17 cellular contexts compared by ENCODE assay signal in the genomic region with DNA sequence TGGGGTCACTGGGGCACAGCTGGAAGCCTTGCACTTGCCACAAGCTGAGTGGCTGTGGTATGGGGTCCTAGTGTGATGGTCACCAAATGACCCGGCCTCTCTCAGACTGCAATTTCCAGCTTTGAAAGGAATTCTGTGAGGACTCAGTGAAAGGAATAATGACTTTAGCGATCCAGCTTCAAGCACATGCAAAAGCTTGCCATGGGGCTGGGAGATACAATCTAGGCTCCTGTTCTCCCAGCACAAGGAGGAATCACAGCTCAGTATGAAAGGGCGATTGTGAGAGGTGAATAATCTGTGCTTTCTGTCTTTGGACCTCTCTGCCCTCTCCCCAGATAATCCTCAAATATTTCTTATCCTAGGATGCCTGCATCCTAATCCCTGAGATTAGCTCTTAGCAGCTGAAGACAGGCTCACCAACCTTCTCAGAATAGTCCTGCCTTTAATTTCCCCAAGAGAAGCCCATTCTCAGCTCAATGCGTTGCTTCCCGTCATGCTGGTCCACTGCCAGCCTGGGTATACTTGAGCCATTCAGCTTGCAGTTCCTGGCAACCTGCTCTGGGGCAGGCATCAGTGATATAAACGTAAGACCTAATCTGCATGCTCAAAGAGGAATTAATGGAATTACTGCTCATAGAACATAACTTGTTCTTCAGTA. TPM values are rescaled to one million over a fixed set of nuclear protein-coding genes. Genes with fewer than 3 reads are reported as not detected.
A peak's percentile ranks its signal among the peaks of the same experiment; 100 is the strongest.
DNase-seq lines count a peak whose midpoint lies in the region; ATAC-seq and TF ChIP-seq lines count a peak whose summit lies in the region.
"Had no signal": no experiment of that assay in that cellular context is flagged by ENCODE, and none has a peak within 500 bp of the region (broad histone marks: within the 10 kb centered on the region; RNA-seq: fewer than 3 reads in every experiment).

No MANE protein-coding gene starts in this region.

- CTCF ChIA-PET in A673 (lab: Charles Lee) = no interaction called here

- peaks cover 25% of the 10 kb centered on the region for H3K4me1 Mint-ChIP-seq in brain
- H3K4me1 Mint-ChIP-seq: activated CD4-positive, alpha-beta T cell treated with anti-CD3 and anti-CD28 coated beads, Interleukin-2, amount 10 ng/mL, durations not matched to agents 7 days and 5 days had no signal

- peak overlapping the region; percentile 63 for H3K27ac ChIP-seq in layer of hippocampus (ENCODE audit: low read depth, low read length)
- peak overlapping the region; percentile 18 for H3K27ac ChIP-seq in stomach smooth muscle (ENCODE audit: low read length)
- no peak overlapping the region for H3K27ac ChIP-seq in A673 (ENCODE audit: low read depth, low read length, poor library complexity, severe bottlenecking)

- TF ChIP-seq CTCF in brain (conservative IDR thresholded peaks at IDR 0.05) (no peak), A673 (conservative IDR thresholded peaks at IDR 0.05; ENCODE audit: low read depth, low read length) (no peak)

- H3K9me3 ChIP-seq in stomach smooth muscle (ENCODE audit: control insufficient read depth in 2 of 2, low read length in 2 of 2) = no peaks in the 10 kb centered on the region
- H3K9me3 ChIP-seq in A673 (ENCODE audit: low read depth, low read length, poor library complexity, severe bottlenecking) = no peaks in the 10 kb centered on the region
- H3K9me3 ChIP-seq: tibial nerve had no signal

- ATAC-seq in GM21717 (IDR thresholded peaks at IDR 0.05; ENCODE audit: unreplicated experiment) (no peak), HG03432 (IDR thresholded peaks at IDR 0.05; ENCODE audit: unreplicated experiment) (no peak)
- ATAC-seq: effector memory CD8-positive, alpha-beta T cell; natural killer cell; T-cell had no signal

- H3K27ac Mint-ChIP-seq in brain = peak overlapping the region; percentile 10 to 91 (median 79)
- H3K27ac Mint-ChIP-seq: activated CD4-positive, alpha-beta T cell treated with anti-CD3 and anti-CD28 coated beads, Interleukin-2, amount 10 ng/mL, durations not matched to agents 7 days and 5 days; activated T-helper 2 cell treated with anti-CD3 and anti-CD28 coated beads, Interferon-gamma antibody, Interleukin-2, Interleukin-4, amounts not matched to agents 10 μg/mL and 5 μg/mL and 100 μg/mL, durations not matched to agents 14 hours and 24 hours and 36 hours; memory B cell; natural killer cell; T-cell had no signal

- no TSS peak for BruUV-seq in A673 (replicated peaks; lab: Mats Ljungman, UMichigan)

- intact Hi-C loops in A673 (cut with micrococcal nuclease; ENCODE audit: unreplicated experiment) = no loop called here

- H3K4me3 ChIP-seq in stomach smooth muscle (ENCODE audit: low read length in 2 of 2) (no peak overlapping the region), A673 (ENCODE audit: low read depth, low read length, poor library complexity, severe bottlenecking) (no peak overlapping the region)
- H3K4me3 ChIP-seq: tibial nerve had no signal

- peak overlapping the region in 4 of 5 experiments; percentile 9 to 55 (median 25) for H3K4me3 Mint-ChIP-seq in brain
- H3K4me3 Mint-ChIP-seq: activated CD4-positive, alpha-beta T cell treated with anti-CD3 and anti-CD28 coated beads, Interleukin-2, amount 10 ng/mL, durations not matched to agents 7 days and 5 days; central memory CD8-positive, alpha-beta T cell; effector memory CD8-positive, alpha-beta T cell; memory B cell; natural killer cell; T-cell had no signal

- no peaks in the 10 kb centered on the region for H3K36me3 Mint-ChIP-seq in brain
- H3K36me3 Mint-ChIP-seq: natural killer cell had no signal

- H3K36me3 ChIP-seq in stomach smooth muscle (ENCODE audit: control insufficient read depth in 2 of 2, insufficient read depth in 2 of 2, low read length in 2 of 2) (no peaks in the 10 kb centered on the region), A673 (ENCODE audit: insufficient read depth, low read length, poor library complexity, severe bottlenecking) (no peaks in the 10 kb centered on the region)
- H3K36me3 ChIP-seq: tibial nerve had no signal

- POLR2A ChIA-PET in A673 (lab: Charles Lee; ENCODE audit: low non-redundant PET) = no interaction called here

- no peaks in the 10 kb centered on the region for H3K27me3 ChIP-seq in layer of hippocampus (ENCODE audit: control insufficient read depth, insufficient read depth, low read length)
- no peaks in the 10 kb centered on the region for H3K27me3 ChIP-seq in stomach smooth muscle (ENCODE audit: control insufficient read depth in 1 of 2, insufficient read depth in 2 of 2, low read length in 2 of 2)
- no peaks in the 10 kb centered on the region for H3K27me3 ChIP-seq in A673 (replicated peaks; ENCODE audit: insufficient read depth, low read depth, low read length, poor library complexity)
- H3K27me3 ChIP-seq: tibial nerve had no signal

- peaks cover 3% of the 10 kb centered on the region for H3K27me3 Mint-ChIP-seq in brain
- H3K27me3 Mint-ChIP-seq: activated CD4-positive, alpha-beta T cell treated with anti-CD3 and anti-CD28 coated beads, Interleukin-2, amount 10 ng/mL, durations not matched to agents 7 days and 5 days; central memory CD8-positive, alpha-beta T cell; effector memory CD8-positive, alpha-beta T cell; memory B cell; T-cell had no signal

- no peak overlapping the region for H3K9ac ChIP-seq in stomach smooth muscle (ENCODE audit: low read length in 2 of 2)

- DNase-seq in NCI-H82 treated with DMSO at 0.1 percent for 48 hours (lab: John Stamatoyannopoulos, UW; ENCODE audit: unreplicated experiment) = peak; percentile 4
- DNase-seq in A673 (ENCODE audit: low spot score) = no peak
- DNase-seq: activated CD4-positive, alpha-beta T cell treated with anti-CD3 and anti-CD28 coated beads, Interleukin-2, amount 10 ng/mL, durations not matched to agents 7 days and 5 days; COR-L47; effector memory CD8-positive, alpha-beta T cell; natural killer cell; NCI-H2029 treated with DMSO at 0.1 percent for 48 hours; T-cell had no signal

- H3K9me3 Mint-ChIP-seq in brain = no peaks in the 10 kb centered on the region
- H3K9me3 Mint-ChIP-seq: activated CD4-positive, alpha-beta T cell treated with anti-CD3 and anti-CD28 coated beads, Interleukin-2, amount 10 ng/mL, durations not matched to agents 7 days and 5 days; activated T-helper 2 cell treated with anti-CD3 and anti-CD28 coated beads, Interferon-gamma antibody, Interleukin-2, Interleukin-4, amounts not matched to agents 10 μg/mL and 5 μg/mL and 100 μg/mL, durations not matched to agents 14 hours and 24 hours and 36 hours; central memory CD8-positive, alpha-beta T cell; effector memory CD8-positive, alpha-beta T cell; memory B cell; natural killer cell; T-cell had no signal

- H3K4me1 ChIP-seq in stomach smooth muscle (ENCODE audit: control insufficient read depth, insufficient read depth, low read length) = peaks cover 11% of the 10 kb centered on the region
- H3K4me1 ChIP-seq in A673 (ENCODE audit: insufficient read depth, low read length, poor library complexity, severe bottlenecking) = no peaks in the 10 kb centered on the region

RNA-seq across cellular contexts. Expression of gene TLNRD1, which starts 15.0 kb away (rescaled TPM):
- polyA plus RNA-seq in brain (ENCODE audit: insufficient read depth, low read depth, low replicate concordance) = 7.6 TPM
- 21.0 and 21.8 TPM in 2 replicates for total RNA-seq in A673 (2021)

RNA-seq across cellular contexts. Expression of gene MESD, which starts 26.1 kb away (rescaled TPM):
- 17.9 TPM for polyA plus RNA-seq in brain (ENCODE audit: insufficient read depth, low read depth, low replicate concordance)
- 25.7 and 28.1 TPM in 2 replicates for total RNA-seq in A673 (2021)
